Comparison of ENCODE assay signal across 13 cellular contexts in genomic region chr3:99877180-99877579, GRCh38. TPM values are rescaled to one million over a fixed set of nuclear protein-coding genes. Genes with fewer than 3 reads are reported as not detected.
DNase-seq lines count a peak whose midpoint lies in the region; ATAC-seq, FAIRE-seq and TF ChIP-seq lines count a peak whose summit lies in the region.
"Had no signal": no experiment of that assay in that cellular context is flagged by ENCODE, and none has a peak within 500 bp of the region (broad histone marks: within the 10 kb centered on the region; RNA-seq: fewer than 3 reads in every experiment).

No MANE protein-coding gene starts in this region.

- peaks cover 8% of the 10 kb centered on the region for H3K4me1 Mint-ChIP-seq in MCF 10A (ENCODE audit: insufficient read depth, unreplicated experiment)
- H3K4me1 Mint-ChIP-seq in nephron progenitor cell, result peaks cover 46% of the 10 kb centered on the region

- no peaks in the 10 kb centered on the region for H3K36me3 ChIP-seq in breast epithelium
- no peaks in the 10 kb centered on the region for H3K36me3 ChIP-seq in upper lobe of left lung

- H3K9me3 ChIP-seq in breast epithelium (no peaks in the 10 kb centered on the region), upper lobe of left lung (no peaks in the 10 kb centered on the region)

- TF ChIP-seq POLR2A in breast epithelium (IDR thresholded peaks at IDR 0.05) (no peak), upper lobe of left lung (IDR thresholded peaks at IDR 0.05) (no peak)

- H3K27me3 Mint-ChIP-seq in MCF 10A (ENCODE audit: insufficient read depth, unreplicated experiment) (no peaks in the 10 kb centered on the region), nephron progenitor cell (ENCODE audit: low read depth, poor library complexity) (no peaks in the 10 kb centered on the region)

- H3K4me3 Mint-ChIP-seq in MCF 10A (ENCODE audit: unreplicated experiment) (no peak overlapping the region), nephron progenitor cell (peak overlapping the region; percentile 50)

- CTCF ChIA-PET in MCF 10A (lab: Yijun Ruan, JAX), result interaction anchor here (0.7 to 1.1 kb wide), 3 partner anchors 14 to 229 kb away, joined by 3 read pairs; no protein-coding TSS in a partner anchor

- H3K27me3 ChIP-seq in breast epithelium (no peaks in the 10 kb centered on the region), upper lobe of left lung (no peaks in the 10 kb centered on the region)

- H3K9me3 Mint-ChIP-seq in MCF 10A (ENCODE audit: unreplicated experiment) (no peaks in the 10 kb centered on the region), nephron progenitor cell (no peaks in the 10 kb centered on the region)
- H3K9me3 Mint-ChIP-seq: activated T-cell treated with anti-CD3 and anti-CD28 coated beads, Interleukin-2, amount 50 U/mL, for 4 hours had no signal

- no peak for TF ChIP-seq EP300 in upper lobe of left lung (IDR thresholded peaks at IDR 0.05)

- POLR2A ChIA-PET in MCF 10A (lab: Yijun Ruan, JAX), result interaction anchor here (1.4 kb wide), 1 partner anchor 12 kb away, joined by 5 read pairs; no protein-coding TSS in a partner anchor

- H3K4me3 ChIP-seq in breast epithelium (peak overlapping the region in 1 of 3 donors; percentile 81), coronary artery (peak overlapping the region; percentile 78), upper lobe of left lung (no peak overlapping the region)

- H3K27ac Mint-ChIP-seq in MCF 10A (ENCODE audit: low read depth, unreplicated experiment), result no peak overlapping the region
- H3K27ac Mint-ChIP-seq in nephron progenitor cell, result no peak overlapping the region

- TF ChIP-seq CTCF in breast epithelium (IDR thresholded peaks at IDR 0.05), result no peak
- no peak for TF ChIP-seq CTCF in MCF 10A (IDR thresholded peaks at IDR 0.05; ENCODE audit: unreplicated experiment)
- TF ChIP-seq CTCF in coronary artery (IDR thresholded peaks at IDR 0.05), result no peak
- no peak for TF ChIP-seq CTCF in nephron progenitor cell (IDR thresholded peaks at IDR 0.05)
- no peak for TF ChIP-seq CTCF in upper lobe of left lung (IDR thresholded peaks at IDR 0.05)

- H3K36me3 Mint-ChIP-seq in MCF 10A (ENCODE audit: insufficient read depth, unreplicated experiment) (no peaks in the 10 kb centered on the region), nephron progenitor cell (ENCODE audit: low read depth) (no peaks in the 10 kb centered on the region)

- peak overlapping the region; percentile 34 to 92 for H3K27ac ChIP-seq in breast epithelium
- peak overlapping the region; percentile 95 to 98 for H3K27ac ChIP-seq in coronary artery
- H3K27ac ChIP-seq in upper lobe of left lung, result peak overlapping the region in 3 of 4 donors; percentile 38 to 89 (median 81)
- H3K27ac ChIP-seq: VCaP had no signal

- no peak for FAIRE-seq in HTR-8/SVneo (lab: Jason Lieb, UNC)

- no peaks in the 10 kb centered on the region for H3K4me1 ChIP-seq in breast epithelium
- peaks cover 8 to 45% (median 18%) of the 10 kb centered on the region in 4 donors for H3K4me1 ChIP-seq in upper lobe of left lung

- no peak for ATAC-seq in upper lobe of left lung (ENCODE audit: low FRiP score in 2 of 2)
- ATAC-seq: activated T-cell treated with anti-CD3 and anti-CD28 coated beads, Interleukin-2, amount 50 U/mL, for 4 hours had no signal

- BruUV-seq in MCF 10A (replicated peaks; lab: Mats Ljungman, UMichigan), result no TSS peak

- 91 to 94% methylated on average over 2 of the region's 2 CpGs for WGBS in upper lobe of left lung, 2 donors

- intact Hi-C loops in breast epithelium (cut with DNase I; ENCODE audit: low total_unique reads) (no loop called here), MCF 10A (cut with micrococcal nuclease) (no loop called here)

- DNase-seq in breast epithelium (ENCODE audit: low spot score in 2 of 2), result no peak
- DNase-seq in MCF 10A (ENCODE audit: unreplicated experiment), result no peak
- no peak for DNase-seq in coronary artery (ENCODE audit: low spot score)
- no peak for DNase-seq in nephron progenitor cell
- DNase-seq in upper lobe of left lung, result no peak
- DNase-seq in stimulated activated CD4-positive, alpha-beta T cell treated with anti-CD3 and anti-CD28 coated beads, Interleukin-12 subunit alpha, Interleukin-12 subunit beta, amount 100 ng/mL, for 4 hours, result no peak
- no peak for DNase-seq in HTR-8/SVneo (ENCODE audit: insufficient read length, low spot score)
- no peak for DNase-seq in SIG-M5 (lab: John Stamatoyannopoulos, UW)
- DNase-seq: activated T-cell treated with anti-CD3 and anti-CD28 coated beads, Interleukin-2, amount 50 U/mL, for 4 hours; DMS79 treated with DMSO at 0.1 percent for 48 hours; NCI-H345; RPMI8226 had no signal

RNA-seq across cellular contexts. Expression of gene CMSS1, which starts 59.5 kb away (rescaled TPM):
- total RNA-seq in breast epithelium, result 10 to 100 TPM; 15.5 to 35.4 (median 16.1) TPM
- 79.7 and 117 TPM in 2 replicates for total RNA-seq in MCF 10A (2022)
- total RNA-seq in upper lobe of left lung, result 10 to 100 TPM in 3 of 6 donors, 1 to 10 TPM in 3; 4.0 to 21.1 (median 12.0) TPM
